8 cellular contexts compared by ENCODE assay signal in genomic region chr13:48531416-48532145, GRCh38. TPM values are rescaled to one million over a fixed set of nuclear protein-coding genes. Genes with fewer than 3 reads are reported as not detected.
DNase-seq lines count a peak whose midpoint lies in the region; ATAC-seq and TF ChIP-seq lines count a peak whose summit lies in the region.

No MANE protein-coding gene starts in this region.

- peaks cover 0 to 78% (median 26%) of the 10 kb centered on the region in 12 donors for H3K4me1 ChIP-seq in heart left ventricle

- intact Hi-C loops in heart left ventricle (cut with DNase I), result loop anchor here in 6 of 10 donors (1.0 to 5.0 kb wide), 9 partner anchors 8 to 299 kb away; partner anchors contain the start of genes LPAR6 (in 2 of the 6) and ITM2B (in 1 of the 6)
- intact Hi-C loops in left cardiac atrium (cut with DNase I), result no loop called here
- intact Hi-C loops in activated B cell treated with CpG ODN at 0.5 μM for 24 hours (cut with micrococcal nuclease), result loop anchor here (1.0 to 2.0 kb wide), 8 partner anchors 26 to 494 kb away; partner anchors contain the start of genes MED4, NUDT15 and RB1
- intact Hi-C loops in posterior cingulate gyrus (cut with DNase I), result no loop called here

- peaks cover 4% of the 10 kb centered on the region for H3K27me3 Mint-ChIP-seq in activated B cell treated with CpG ODN at 0.5 μM for 24 hours

- ATAC-seq in heart left ventricle (no peak), left cardiac atrium (no peak), activated B cell treated with CpG ODN at 0.5 μM for 24 hours (ENCODE audit: low read depth) (no peak)

- H3K4me3 Mint-ChIP-seq in activated B cell treated with CpG ODN at 0.5 μM for 24 hours, result peak overlapping the region; percentile 95

- DNase-seq in heart left ventricle, result no peak
- DNase-seq in left cardiac atrium, result no peak
- DNase-seq in activated B cell treated with CpG ODN at 0.5 μM for 24 hours, result no peak
- no peak for DNase-seq in fibroblast of pulmonary artery (ENCODE audit: low read depth)
- peak; percentile 68 for DNase-seq in pons (ENCODE audit: low spot score)
- DNase-seq in posterior cingulate gyrus, result no peak
- DNase-seq in NCI-H2171 treated with DMSO at 0.1 percent for 48 hours (lab: John Stamatoyannopoulos, UW), result no peak
- no peak for DNase-seq in NCI-H774 (lab: John Stamatoyannopoulos, UW)

- CTCF ChIA-PET in activated B cell treated with CpG ODN at 0.5 μM for 24 hours (lab: Charles Lee), result interaction anchor here (0.9 to 1.7 kb wide), 2 partner anchors 26 to 48 kb away, joined by 4 to 10 read pairs; no protein-coding TSS in a partner anchor

- TF ChIP-seq CTCF in heart left ventricle (IDR thresholded peaks at IDR 0.05) (no peak), activated B cell treated with CpG ODN at 0.5 μM for 24 hours (IDR thresholded peaks at IDR 0.05) (no peak), fibroblast of pulmonary artery (IDR thresholded peaks at IDR 0.05; ENCODE audit: low read length, missing control alignments) (no peak)

- no peaks in the 10 kb centered on the region for H3K9me3 Mint-ChIP-seq in activated B cell treated with CpG ODN at 0.5 μM for 24 hours

- peak overlapping the region; percentile 33 to 90 (median 72) for H3K4me3 ChIP-seq in heart left ventricle
- peak overlapping the region; percentile 81 for H3K4me3 ChIP-seq in fibroblast of pulmonary artery (replicated peaks; ENCODE audit: low read depth, low read length)

- peaks cover 4% of the 10 kb centered on the region for H3K36me3 Mint-ChIP-seq in activated B cell treated with CpG ODN at 0.5 μM for 24 hours (ENCODE audit: low read depth)

- POLR2A ChIA-PET in activated B cell treated with CpG ODN at 0.5 μM for 24 hours (lab: Charles Lee), result interaction anchor here (0.6 to 2.0 kb wide), 6 partner anchors 8 to 47 kb away, joined by 3 to 14 read pairs (median 8); no protein-coding TSS in a partner anchor

- H3K9me3 ChIP-seq in heart left ventricle, result no peaks in the 10 kb centered on the region

- peaks cover 20% of the 10 kb centered on the region for H3K4me1 Mint-ChIP-seq in activated B cell treated with CpG ODN at 0.5 μM for 24 hours

- WGBS in heart left ventricle, 4 donors, result 33 to 45% (median 40%) methylated on average over 17 of the region's 17 CpGs

- no peak for TF ChIP-seq POLR2A in heart left ventricle (IDR thresholded peaks at IDR 0.05)

- no peaks in the 10 kb centered on the region for H3K36me3 ChIP-seq in heart left ventricle

- no peaks in the 10 kb centered on the region for H3K27me3 ChIP-seq in heart left ventricle

- H3K27ac Mint-ChIP-seq in activated B cell treated with CpG ODN at 0.5 μM for 24 hours, result peak overlapping the region; percentile 94

- H3K27ac ChIP-seq in heart left ventricle, result peak overlapping the region; percentile 95 to 99 (median 98)

RNA-seq across cellular contexts. Expression of gene RCBTB2, which starts 1.3 kb away (rescaled TPM):
- total RNA-seq in heart left ventricle (10 to 100 TPM in 6 of 9 donors, 1 to 10 TPM in 3; 5.9 to 16.2 (median 11.8) TPM), left cardiac atrium (10 to 100 TPM in 1 of 2 donors, 1 to 10 TPM in 1; 9.7 to 13.9 TPM), activated B cell treated with CpG ODN at 0.5 μM for 24 hours (2.3 and 2.4 TPM in 2 replicates)
- polyA plus RNA-seq in heart left ventricle, result 10 to 100 TPM in 1 of 2 donors, 1 to 10 TPM in 1; 6.9 to 11.5 TPM

Comparison
In these comparisons a context has a peak if more than half of its experiments do, and no peak if none do; other contexts are left out.
1. intact Hi-C loops: an anchor here in heart left ventricle (1.0 to 5.0 kb wide) and activated B cell treated with CpG ODN at 0.5 μM for 24 hours (1.0 to 2.0 kb wide); none called in left cardiac atrium and posterior cingulate gyrus.